Comparison of ENCODE assay signal across 31 cellular contexts in the genomic region with DNA sequence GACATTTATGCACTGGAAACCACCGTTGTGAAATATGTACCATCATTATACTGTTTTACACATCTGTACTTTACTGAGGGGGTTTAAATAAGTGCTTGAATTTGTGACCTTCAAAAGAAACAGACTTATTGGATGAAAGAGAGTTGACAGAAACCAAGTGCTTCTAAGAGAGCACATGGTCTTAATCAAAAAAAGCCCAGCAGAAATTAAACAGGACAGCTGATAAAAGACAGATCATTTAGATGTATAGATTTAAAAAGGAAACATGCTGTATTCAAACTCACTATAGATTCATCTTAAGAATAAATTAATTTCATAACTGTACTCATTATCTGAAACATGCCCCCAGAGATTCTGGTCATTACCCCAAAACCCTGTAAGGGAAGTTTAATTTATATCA.
"Had no signal": no experiment of that assay in that cellular context is flagged by ENCODE, and none has a peak within 500 bp of the region (broad histone marks: within the 10 kb centered on the region; RNA-seq: fewer than 3 reads in every experiment).

No MANE protein-coding gene starts in this region.

- H3K27ac ChIP-seq: ascending aorta, brain microvascular endothelial cell, esophagus muscularis mucosa, gastroesophageal sphincter, heart right ventricle had no signal

- H3K27ac Mint-ChIP-seq: activated CD4-positive, alpha-beta memory T cell treated with anti-CD3 and anti-CD28 coated beads for 36 hours; activated CD4-positive, alpha-beta T cell treated with anti-CD3 and anti-CD28 coated beads for 36 hours; activated CD4-positive, alpha-beta T cell treated with anti-CD3 and anti-CD28 coated beads, Interleukin-2, amount 10 ng/mL, durations not matched to agents 24 days and 14 days; activated CD8-positive, alpha-beta memory T cell treated with anti-CD3 and anti-CD28 coated beads, Interleukin-2, amount 10 ng/mL, durations not matched to agents 7 days and 5 days; activated CD8-positive, alpha-beta T cell treated with anti-CD3 and anti-CD28 coated beads, Interleukin-2, amount 10 ng/mL, durations not matched to agents 7 days and 5 days; activated naive CD4-positive, alpha-beta T cell treated with anti-CD3 and anti-CD28 coated beads for 36 hours; activated naive CD4-positive, alpha-beta T cell treated with anti-CD3 and anti-CD28 coated beads, Interleukin-2, amount 50 U/mL, for 24 hours; activated naive CD8-positive, alpha-beta T cell treated with anti-CD3 and anti-CD28 coated beads for 36 hours; activated naive CD8-positive, alpha-beta T cell treated with anti-CD3 and anti-CD28 coated beads, Interleukin-2, amount 50 U/mL, for 24 hours; activated T-helper 1 cell treated with anti-CD3 and anti-CD28 coated beads, Interleukin-12 subunit alpha, Interleukin-12 subunit beta, Interleukin-2, Interleukin-4 antibody, amounts not matched to agents 30 ng/mL and 10 ng/mL and 1 ng/mL, durations not matched to agents 14 hours and 24 hours and 36 hours; activated T-helper 2 cell treated with anti-CD3 and anti-CD28 coated beads, Interferon-gamma antibody, Interleukin-2, Interleukin-4, amounts not matched to agents 10 μg/mL and 5 μg/mL and 100 μg/mL, durations not matched to agents 14 hours and 24 hours and 36 hours; effector memory CD8-positive, alpha-beta T cell had no signal

- FAIRE-seq: bronchial epithelial cell, colon had no signal

- H3K4me1 ChIP-seq: ascending aorta, esophagus muscularis mucosa, gastroesophageal sphincter, heart right ventricle had no signal

- H3K27me3 ChIP-seq: ascending aorta, brain microvascular endothelial cell, esophagus muscularis mucosa, gastroesophageal sphincter, heart right ventricle had no signal

- H3K36me3 Mint-ChIP-seq: activated CD4-positive, alpha-beta memory T cell treated with anti-CD3 and anti-CD28 coated beads for 36 hours; activated CD8-positive, alpha-beta memory T cell treated with anti-CD3 and anti-CD28 coated beads, Interleukin-2, amount 10 ng/mL, durations not matched to agents 7 days and 5 days; activated naive CD4-positive, alpha-beta T cell treated with anti-CD3 and anti-CD28 coated beads, Interleukin-2, amount 50 U/mL, for 24 hours; activated naive CD8-positive, alpha-beta T cell treated with anti-CD3 and anti-CD28 coated beads for 36 hours had no signal

- DNase-seq: activated CD4-positive, alpha-beta memory T cell treated with anti-CD3 and anti-CD28 coated beads for 36 hours; activated CD4-positive, alpha-beta T cell treated with anti-CD3 and anti-CD28 coated beads for 36 hours; activated CD4-positive, alpha-beta T cell treated with anti-CD3 and anti-CD28 coated beads, Interleukin-2, amount 10 ng/mL, durations not matched to agents 24 days and 14 days; activated CD4-positive, CD25-positive, alpha-beta regulatory T cell; activated CD4-positive, CD25-positive, alpha-beta regulatory T cell treated with anti-CD3 and anti-CD28 coated beads, Interleukin-2, amount 50 U/mL, for 72 hours; activated CD8-positive, alpha-beta memory T cell treated with anti-CD3 and anti-CD28 coated beads, Interleukin-2, amount 10 ng/mL, durations not matched to agents 7 days and 5 days; activated CD8-positive, alpha-beta memory T cell treated with anti-CD3 and anti-CD28 coated beads, Interleukin-2, amount 50 U/mL, for 4 hours; activated CD8-positive, alpha-beta T cell treated with anti-CD3 and anti-CD28 coated beads, Interleukin-2, amount 10 ng/mL, durations not matched to agents 7 days and 5 days; activated effector memory CD4-positive, alpha-beta T cell treated with anti-CD3 and anti-CD28 coated beads, Interleukin-2, amount 50 U/mL, for 16 hours; activated naive CD4-positive, alpha-beta T cell treated with anti-CD3 and anti-CD28 coated beads for 36 hours; activated naive CD8-positive, alpha-beta T cell treated with anti-CD3 and anti-CD28 coated beads for 36 hours; activated naive CD8-positive, alpha-beta T cell treated with anti-CD3 and anti-CD28 coated beads, Interleukin-2, amount 50 U/mL, for 24 hours; activated T-cell treated with anti-CD3 and anti-CD28 coated beads, Interleukin-2, amount 50 U/mL, for 1 hour; activated T-cell treated with anti-CD3 and anti-CD28 coated beads, Interleukin-2, amount 50 U/mL, for 48 hours; brain microvascular endothelial cell; cortex of kidney; dermis blood vessel endothelial cell; effector CD4-positive, alpha-beta T cell; effector memory CD8-positive, alpha-beta T cell; erythroblast; foreskin melanocyte; heart right ventricle; T-helper 2 cell had no signal

- H3K4me1 Mint-ChIP-seq: activated CD4-positive, alpha-beta T cell treated with anti-CD3 and anti-CD28 coated beads for 36 hours; activated CD4-positive, alpha-beta T cell treated with anti-CD3 and anti-CD28 coated beads, Interleukin-2, amount 10 ng/mL, durations not matched to agents 24 days and 14 days; activated CD8-positive, alpha-beta memory T cell treated with anti-CD3 and anti-CD28 coated beads, Interleukin-2, amount 10 ng/mL, durations not matched to agents 7 days and 5 days; activated naive CD4-positive, alpha-beta T cell treated with anti-CD3 and anti-CD28 coated beads, Interleukin-2, amount 50 U/mL, for 24 hours; activated naive CD8-positive, alpha-beta T cell treated with anti-CD3 and anti-CD28 coated beads for 36 hours; activated naive CD8-positive, alpha-beta T cell treated with anti-CD3 and anti-CD28 coated beads, Interleukin-2, amount 50 U/mL, for 24 hours had no signal

- H3K27me3 Mint-ChIP-seq: activated CD4-positive, alpha-beta T cell treated with anti-CD3 and anti-CD28 coated beads, Interleukin-2, amount 10 ng/mL, durations not matched to agents 24 days and 14 days; activated naive CD8-positive, alpha-beta T cell treated with anti-CD3 and anti-CD28 coated beads for 36 hours had no signal

- H3K36me3 ChIP-seq: ascending aorta, brain microvascular endothelial cell, esophagus muscularis mucosa, gastroesophageal sphincter, heart right ventricle had no signal

- H3K9me3 ChIP-seq: ascending aorta, esophagus muscularis mucosa, gastroesophageal sphincter, heart right ventricle had no signal

- ATAC-seq: activated CD4-positive, alpha-beta T cell treated with anti-CD3 and anti-CD28 coated beads for 36 hours; activated CD8-positive, alpha-beta memory T cell treated with anti-CD3 and anti-CD28 coated beads, Interleukin-2, amount 10 ng/mL, durations not matched to agents 7 days and 5 days; activated CD8-positive, alpha-beta T cell treated with anti-CD3 and anti-CD28 coated beads, Interleukin-2, amount 10 ng/mL, durations not matched to agents 7 days and 5 days; activated naive CD8-positive, alpha-beta T cell treated with anti-CD3 and anti-CD28 coated beads, Interleukin-2, amount 50 U/mL, for 24 hours; effector memory CD8-positive, alpha-beta T cell; gastroesophageal sphincter; heart right ventricle had no signal

- H3K4me3 Mint-ChIP-seq: activated CD4-positive, alpha-beta memory T cell treated with anti-CD3 and anti-CD28 coated beads for 36 hours; activated CD4-positive, alpha-beta T cell treated with anti-CD3 and anti-CD28 coated beads for 36 hours; activated CD4-positive, alpha-beta T cell treated with anti-CD3 and anti-CD28 coated beads, Interleukin-2, amount 10 ng/mL, durations not matched to agents 24 days and 14 days; activated CD8-positive, alpha-beta memory T cell treated with anti-CD3 and anti-CD28 coated beads, Interleukin-2, amount 10 ng/mL, durations not matched to agents 7 days and 5 days; activated CD8-positive, alpha-beta T cell treated with anti-CD3 and anti-CD28 coated beads, Interleukin-2, amount 10 ng/mL, durations not matched to agents 7 days and 5 days; activated naive CD4-positive, alpha-beta T cell treated with anti-CD3 and anti-CD28 coated beads for 36 hours; activated naive CD4-positive, alpha-beta T cell treated with anti-CD3 and anti-CD28 coated beads, Interleukin-2, amount 50 U/mL, for 24 hours; activated naive CD8-positive, alpha-beta T cell treated with anti-CD3 and anti-CD28 coated beads for 36 hours; activated naive CD8-positive, alpha-beta T cell treated with anti-CD3 and anti-CD28 coated beads, Interleukin-2, amount 50 U/mL, for 24 hours; activated T-helper 1 cell treated with anti-CD3 and anti-CD28 coated beads, Interleukin-12 subunit alpha, Interleukin-12 subunit beta, Interleukin-2, Interleukin-4 antibody, amounts not matched to agents 30 ng/mL and 10 ng/mL and 1 ng/mL, durations not matched to agents 14 hours and 24 hours and 36 hours; effector memory CD8-positive, alpha-beta T cell had no signal

- H3K9me3 Mint-ChIP-seq: activated CD4-positive, alpha-beta memory T cell treated with anti-CD3 and anti-CD28 coated beads for 36 hours; activated CD4-positive, alpha-beta T cell treated with anti-CD3 and anti-CD28 coated beads, Interleukin-2, amount 10 ng/mL, durations not matched to agents 24 days and 14 days; activated naive CD4-positive, alpha-beta T cell treated with anti-CD3 and anti-CD28 coated beads for 36 hours; activated naive CD4-positive, alpha-beta T cell treated with anti-CD3 and anti-CD28 coated beads, Interleukin-2, amount 50 U/mL, for 24 hours; activated naive CD8-positive, alpha-beta T cell treated with anti-CD3 and anti-CD28 coated beads for 36 hours; activated naive CD8-positive, alpha-beta T cell treated with anti-CD3 and anti-CD28 coated beads, Interleukin-2, amount 50 U/mL, for 24 hours; activated T-helper 1 cell treated with anti-CD3 and anti-CD28 coated beads, Interleukin-12 subunit alpha, Interleukin-12 subunit beta, Interleukin-2, Interleukin-4 antibody, amounts not matched to agents 30 ng/mL and 10 ng/mL and 1 ng/mL, durations not matched to agents 14 hours and 24 hours and 36 hours; activated T-helper 2 cell treated with anti-CD3 and anti-CD28 coated beads, Interferon-gamma antibody, Interleukin-2, Interleukin-4, amounts not matched to agents 10 μg/mL and 5 μg/mL and 100 μg/mL, durations not matched to agents 14 hours and 24 hours and 36 hours; effector memory CD8-positive, alpha-beta T cell had no signal

- H3K4me3 ChIP-seq: ascending aorta, esophagus muscularis mucosa, gastroesophageal sphincter, heart right ventricle had no signal
